Comparison of ENCODE assay signal across 12 cellular contexts in the genomic region with DNA sequence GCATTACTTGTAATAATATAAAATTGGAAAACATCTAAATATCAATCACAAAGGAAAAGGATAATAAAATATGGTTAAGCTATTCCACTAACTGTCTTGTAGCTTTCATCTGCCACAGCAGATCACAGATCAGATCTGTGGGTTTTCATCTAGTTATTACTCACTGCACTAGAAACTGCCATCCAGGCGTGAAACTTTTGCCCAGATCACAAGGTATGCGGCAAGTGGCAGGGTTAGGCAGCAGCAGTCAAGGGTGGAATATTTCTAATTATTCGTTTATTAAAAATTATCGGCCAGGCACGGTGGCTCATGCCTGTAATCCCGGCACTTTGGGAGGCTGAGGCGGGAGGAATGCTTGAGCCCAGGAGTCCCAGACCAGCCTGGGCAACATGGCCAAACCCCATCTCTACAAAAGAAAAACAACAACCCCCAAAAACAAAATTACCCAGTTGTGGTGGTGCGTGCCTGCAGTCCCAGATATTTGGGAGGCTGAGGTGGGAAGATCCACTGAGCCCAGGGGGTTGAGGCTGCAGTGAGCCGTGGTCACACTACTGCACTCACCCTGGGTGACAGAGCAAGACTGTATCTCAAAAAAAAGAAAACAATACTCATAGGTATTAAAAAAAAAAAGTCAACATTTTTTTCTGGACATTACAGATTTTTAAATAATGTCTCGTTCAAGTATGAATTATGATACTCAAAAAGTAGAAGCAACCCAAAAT. TPM values are rescaled to one million over a fixed set of nuclear protein-coding genes. Genes with fewer than 3 reads are reported as not detected.
DNase-seq lines count a peak whose midpoint lies in the region; ATAC-seq lines count a peak whose summit lies in the region.
"Had no signal": no experiment of that assay in that cellular context is flagged by ENCODE, and none has a peak within 500 bp of the region (broad histone marks: within the 10 kb centered on the region; RNA-seq: fewer than 3 reads in every experiment).

No MANE protein-coding gene starts in this region.

- intact Hi-C loops in left ventricle myocardium superior (cut with micrococcal nuclease) (no loop called here), left colon (cut with DNase I, micrococcal nuclease) (no loop called here)

- peak; percentile 90 for ATAC-seq in GM18909 (IDR thresholded peaks at IDR 0.05; ENCODE audit: poor library complexity, unreplicated experiment)
- peak; percentile 90 for ATAC-seq in GM21576 (IDR thresholded peaks at IDR 0.05; ENCODE audit: unreplicated experiment)
- peak; percentile 80 for ATAC-seq in HG03135 (IDR thresholded peaks at IDR 0.05; ENCODE audit: unreplicated experiment)
- ATAC-seq in left ventricle myocardium superior = no peak
- ATAC-seq in left colon = no peak
- ATAC-seq: right lobe of liver had no signal

- peak; percentile 25 for DNase-seq in kidney glomerular epithelial cell (lab: John Stamatoyannopoulos, UW)
- no peak for DNase-seq in NCI-H1417 treated with DMSO at 0.1 percent for 48 hours (lab: John Stamatoyannopoulos, UW)
- DNase-seq in left ventricle myocardium superior = no peak
- DNase-seq in left colon = no peak
- DNase-seq: caudate nucleus, COR-L47, esophagus squamous epithelium, Karpas-422 had no signal

RNA-seq across cellular contexts. Expression of a gene that starts 32.1 kb away (rescaled TPM):
- 1.2 TPM for total RNA-seq in left ventricle myocardium superior
- 1 to 10 TPM; 5.6 to 8.3 TPM for total RNA-seq in left colon

RNA-seq across cellular contexts. Expression of a gene that starts 55.2 kb away (rescaled TPM):
- 37.3 TPM for total RNA-seq in left ventricle myocardium superior
- 10 to 100 TPM; 29.3 to 33.7 TPM for total RNA-seq in left colon

Comparison
In these comparisons a context has a peak if more than half of its experiments do, and no peak if none do; other contexts are left out.
1. ATAC-seq: peak in GM18909 (single experiment), GM21576 (single experiment) and HG03135 (single experiment); none in left ventricle myocardium superior (single experiment) and left colon (single experiment).